Comparison of ENCODE assay signal across 8 cellular contexts in genomic region chr20:41095110-41095969, GRCh38.
DNase-seq lines count a peak whose midpoint lies in the region; ATAC-seq and TF ChIP-seq lines count a peak whose summit lies in the region.

No MANE protein-coding gene starts in this region.

- peak; percentile 81 for TF ChIP-seq CTCF in AG09319 (IDR thresholded peaks at IDR 0.05; ENCODE audit: low read depth, low read length)

- peak; percentile 23 for DNase-seq in AG09319 (ENCODE audit: extremely low read depth, low read depth)
- peak; percentile 37 for DNase-seq in NCI-H526 treated with DMSO at 0.1 percent for 48 hours (lab: John Stamatoyannopoulos, UW)
- peak; percentile 38 to 50 for DNase-seq in activated CD4-positive, alpha-beta T cell treated with anti-CD3 and anti-CD28 coated beads, Interleukin-2, amount 50 U/mL, for 4 hours
- DNase-seq in effector CD8-positive, alpha-beta T cell (lab: John Stamatoyannopoulos, UW) = peak; percentile 34
- peak; percentile 80 for DNase-seq in medulla oblongata (ENCODE audit: extremely low spot score)
- DNase-seq in stimulated activated CD8-positive, alpha-beta memory T cell treated with anti-CD3 and anti-CD28 coated beads, Interleukin-4, amount 100 ng/mL, for 48 hours = peak; percentile 67

- ATAC-seq in GM21723 (IDR thresholded peaks at IDR 0.05; ENCODE audit: unreplicated experiment) (peak; percentile 59), HG03432 (IDR thresholded peaks at IDR 0.05; ENCODE audit: unreplicated experiment) (no peak)

Comparison
In these comparisons a context has a peak if more than half of its experiments do, and no peak if none do; other contexts are left out.
1. DNase-seq: peak in every context shown above with its lines; median percentile 80 in medulla oblongata; 67 in stimulated activated CD8-positive, alpha-beta memory T cell treated with anti-CD3 and anti-CD28 coated beads, Interleukin-4, amount 100 ng/mL, for 48 hours; 44 in activated CD4-positive, alpha-beta T cell treated with anti-CD3 and anti-CD28 coated beads, Interleukin-2, amount 50 U/mL, for 4 hours; 37 in NCI-H526 treated with DMSO at 0.1 percent for 48 hours; 34 in effector CD8-positive, alpha-beta T cell; 23 in AG09319.